ENCODE assay signal across 24 cellular contexts in genomic region chr11:123364145-123364544, GRCh38.
"Had no signal": no experiment of that assay in that cellular context is flagged by ENCODE, and none has a peak within 500 bp of the region (broad histone marks: within the 10 kb centered on the region; RNA-seq: fewer than 3 reads in every experiment).

No MANE protein-coding gene starts in this region.

- H3K4me3 ChIP-seq: colonic mucosa, dorsolateral prefrontal cortex, lower lobe of right lung, ovary, prostate gland, testis, uterus had no signal

- DNase-seq: activated CD4-positive, alpha-beta T cell treated with anti-CD3 and anti-CD28 coated beads for 1 hour; aorta; brain microvascular endothelial cell; central memory CD4-positive, alpha-beta T cell; colonic mucosa; effector memory CD8-positive, alpha-beta T cell; foreskin melanocyte; hypothalamus; lower lobe of right lung; naive thymus-derived CD4-positive, alpha-beta T cell; ovary; small intestine; stimulated activated CD4-positive, alpha-beta T cell treated with anti-CD3 and anti-CD28 coated beads, Interleukin-15, amount 100 ng/mL, for 24 hours; stimulated activated CD8-positive, alpha-beta memory T cell treated with anti-CD3 and anti-CD28 coated beads, Interleukin-4, amount 100 ng/mL, for 48 hours; stimulated activated naive B cell treated with anti-CD40 and anti-IgM and Interleukin-4, amounts not matched to agents 10 μg/mL and 1 μg/mL and 100 μg/mL, for 72 hours; T-helper 9 cell; testis; uterus had no signal

- H3K27me3 ChIP-seq: brain microvascular endothelial cell, colonic mucosa, ovary, testis, uterus had no signal

- H3K27ac ChIP-seq: brain microvascular endothelial cell, colonic mucosa, lower lobe of right lung, neutrophil, ovary, prostate gland, testis, uterus had no signal

- ATAC-seq: activated naive CD4-positive, alpha-beta T cell treated with anti-CD3 and anti-CD28 coated beads, Interleukin-2, amount 50 U/mL, for 72 hours; effector memory CD8-positive, alpha-beta T cell; esophagus mucosa; lower lobe of right lung; naive thymus-derived CD4-positive, alpha-beta T cell; sciatic nerve had no signal

- H3K4me3 Mint-ChIP-seq: effector memory CD8-positive, alpha-beta T cell had no signal

- H3K9me3 Mint-ChIP-seq: activated naive CD4-positive, alpha-beta T cell treated with anti-CD3 and anti-CD28 coated beads, Interleukin-2, amount 50 U/mL, for 72 hours; effector memory CD8-positive, alpha-beta T cell; stimulated activated naive B cell treated with anti-CD40 and anti-IgM and Interleukin-4, amounts not matched to agents 10 μg/mL and 1 μg/mL and 100 μg/mL, for 72 hours had no signal

- H3K9me3 ChIP-seq: colonic mucosa, lower lobe of right lung, neutrophil, ovary, prostate gland, testis, uterus had no signal

- H3K4me1 ChIP-seq: colonic mucosa, prostate gland, testis, uterus had no signal

- H3K36me3 Mint-ChIP-seq: stimulated activated naive B cell treated with anti-CD40 and anti-IgM and Interleukin-4, amounts not matched to agents 10 μg/mL and 1 μg/mL and 100 μg/mL, for 72 hours had no signal

- H3K27ac Mint-ChIP-seq: activated naive CD4-positive, alpha-beta T cell treated with anti-CD3 and anti-CD28 coated beads, Interleukin-2, amount 50 U/mL, for 72 hours; effector memory CD8-positive, alpha-beta T cell had no signal

- H3K36me3 ChIP-seq: brain microvascular endothelial cell, colonic mucosa, lower lobe of right lung, neutrophil, ovary, prostate gland, uterus had no signal
